ENCODE assay signal across 25 cellular contexts in genomic region chr10:31595992-31596391, GRCh38.
"Had no signal": no experiment of that assay in that cellular context is flagged by ENCODE, and none has a peak within 500 bp of the region (broad histone marks: within the 10 kb centered on the region; RNA-seq: fewer than 3 reads in every experiment).

No MANE protein-coding gene starts in this region.

- H3K4me1 ChIP-seq: colonic mucosa, esophagus muscularis mucosa, foreskin keratinocyte, gastroesophageal sphincter, heart left ventricle, left lung, lower lobe of right lung had no signal

- H3K4me1 Mint-ChIP-seq: immature natural killer cell; mesothelial cell of epicardium; naive thymus-derived CD8-positive, alpha-beta T cell had no signal

- H3K9me3 ChIP-seq: colonic mucosa had no signal

- H3K4me3 Mint-ChIP-seq: immature natural killer cell; mesothelial cell of epicardium; naive B cell; naive thymus-derived CD8-positive, alpha-beta T cell had no signal

- H3K79me2 ChIP-seq: hepatocyte had no signal

- H3K4me2 ChIP-seq: hepatocyte had no signal

- DNase-seq: colonic mucosa; dermis blood vessel endothelial cell; dorsolateral prefrontal cortex; effector CD4-positive, alpha-beta T cell; effector memory CD4-positive, alpha-beta T cell; foreskin keratinocyte; heart left ventricle; hypothalamus; immature natural killer cell; islet precursor cell; kidney; left cardiac atrium; left lung; left ventricle myocardium superior; lower lobe of right lung; mesenchymal stem cell; mucosa of descending colon; naive B cell; naive thymus-derived CD8-positive, alpha-beta T cell had no signal

- H3K36me3 ChIP-seq: colonic mucosa, esophagus muscularis mucosa, gastroesophageal sphincter, heart left ventricle, left lung, lower lobe of right lung had no signal

- FAIRE-seq: endothelial cell of umbilical vein, frontal cortex, kidney had no signal

- H3K27ac ChIP-seq: colonic mucosa, dorsolateral prefrontal cortex, esophagus muscularis mucosa, foreskin keratinocyte, gastroesophageal sphincter, heart left ventricle, hepatocyte, left lung, lower lobe of right lung had no signal

- H3K27me3 ChIP-seq: colonic mucosa, dorsolateral prefrontal cortex, esophagus muscularis mucosa, foreskin keratinocyte, gastroesophageal sphincter, heart left ventricle, hepatocyte, left lung had no signal

- ATAC-seq: foreskin keratinocyte; gastroesophageal sphincter; heart left ventricle; left cardiac atrium; left lung; left ventricle myocardium superior; lower lobe of right lung; mucosa of descending colon; naive thymus-derived CD8-positive, alpha-beta T cell had no signal

- H3K27ac Mint-ChIP-seq: immature natural killer cell; mesothelial cell of epicardium; naive B cell; naive thymus-derived CD8-positive, alpha-beta T cell had no signal

- H3K4me3 ChIP-seq: colonic mucosa, dorsolateral prefrontal cortex, esophagus muscularis mucosa, gastroesophageal sphincter, heart left ventricle, hepatocyte, left lung, lower lobe of right lung, mucosa of descending colon had no signal

- H2AFZ ChIP-seq: hepatocyte had no signal
